In the genomic region with DNA sequence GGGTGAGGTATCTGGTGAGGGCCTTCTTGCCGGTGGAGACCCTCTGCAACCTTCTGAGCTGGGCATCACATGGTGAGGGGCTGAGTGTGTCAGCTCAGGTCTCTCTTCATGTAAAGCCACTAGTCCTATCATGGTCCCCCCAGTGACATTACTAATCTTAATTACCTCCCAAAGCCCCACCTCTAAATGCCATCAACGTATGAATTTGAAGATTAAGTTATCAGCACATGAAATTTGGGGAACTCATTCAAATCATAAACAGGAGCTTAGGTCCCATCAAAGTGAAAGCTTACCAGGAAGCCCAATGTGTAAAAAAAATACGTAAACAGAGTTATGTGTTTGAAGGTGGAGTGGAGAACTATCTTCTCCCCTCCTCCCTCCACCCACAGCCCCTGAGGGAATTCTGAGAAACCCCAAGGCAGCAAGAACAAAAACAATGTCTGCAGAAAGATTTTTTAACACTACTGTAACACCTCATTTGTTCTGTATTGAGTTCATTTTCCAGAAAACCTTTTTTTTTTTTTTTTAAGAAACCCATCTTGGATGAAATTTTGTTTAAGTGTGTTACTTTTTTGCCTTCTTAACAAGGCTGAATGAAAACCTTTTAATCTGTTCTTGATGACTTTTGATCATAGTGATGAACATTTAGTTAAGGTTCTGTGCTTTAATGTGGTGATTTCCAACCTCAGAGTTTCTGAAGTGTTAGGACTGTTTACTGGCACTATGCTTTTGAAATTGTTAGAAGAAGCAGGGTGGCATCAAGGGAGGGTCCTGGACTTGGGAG, we compare ENCODE assay signal across 1 cellular context.
TF ChIP-seq lines count a peak whose summit lies in the region.

No MANE protein-coding gene starts in this region.

TF ChIP-seq in GM12878, 131 proteins besides CTCF, POLR2A, EP300 and RAD21 (continued from another document):
- TF ChIP-seq, protein P1, sequence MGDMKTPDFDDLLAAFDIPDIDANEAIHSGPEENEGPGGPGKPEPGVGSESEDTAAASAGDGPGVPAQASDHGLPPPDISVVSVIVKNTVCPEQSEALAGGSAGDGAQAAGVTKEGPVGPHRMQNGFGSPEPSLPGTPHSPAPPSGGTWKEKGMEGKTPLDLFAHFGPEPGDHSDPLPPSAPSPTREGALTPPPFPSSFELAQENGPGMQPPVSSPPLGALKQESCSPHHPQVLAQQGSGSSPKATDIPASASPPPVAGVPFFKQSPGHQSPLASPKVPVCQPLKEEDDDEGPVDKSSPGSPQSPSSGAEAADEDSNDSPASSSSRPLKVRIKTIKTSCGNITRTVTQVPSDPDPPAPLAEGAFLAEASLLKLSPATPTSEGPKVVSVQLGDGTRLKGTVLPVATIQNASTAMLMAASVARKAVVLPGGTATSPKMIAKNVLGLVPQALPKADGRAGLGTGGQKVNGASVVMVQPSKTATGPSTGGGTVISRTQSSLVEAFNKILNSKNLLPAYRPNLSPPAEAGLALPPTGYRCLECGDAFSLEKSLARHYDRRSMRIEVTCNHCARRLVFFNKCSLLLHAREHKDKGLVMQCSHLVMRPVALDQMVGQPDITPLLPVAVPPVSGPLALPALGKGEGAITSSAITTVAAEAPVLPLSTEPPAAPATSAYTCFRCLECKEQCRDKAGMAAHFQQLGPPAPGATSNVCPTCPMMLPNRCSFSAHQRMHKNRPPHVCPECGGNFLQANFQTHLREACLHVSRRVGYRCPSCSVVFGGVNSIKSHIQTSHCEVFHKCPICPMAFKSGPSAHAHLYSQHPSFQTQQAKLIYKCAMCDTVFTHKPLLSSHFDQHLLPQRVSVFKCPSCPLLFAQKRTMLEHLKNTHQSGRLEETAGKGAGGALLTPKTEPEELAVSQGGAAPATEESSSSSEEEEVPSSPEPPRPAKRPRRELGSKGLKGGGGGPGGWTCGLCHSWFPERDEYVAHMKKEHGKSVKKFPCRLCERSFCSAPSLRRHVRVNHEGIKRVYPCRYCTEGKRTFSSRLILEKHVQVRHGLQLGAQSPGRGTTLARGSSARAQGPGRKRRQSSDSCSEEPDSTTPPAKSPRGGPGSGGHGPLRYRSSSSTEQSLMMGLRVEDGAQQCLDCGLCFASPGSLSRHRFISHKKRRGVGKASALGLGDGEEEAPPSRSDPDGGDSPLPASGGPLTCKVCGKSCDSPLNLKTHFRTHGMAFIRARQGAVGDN (IDR thresholded peaks at IDR 0.05) = 0 out of 2 replicates have a peak, but pooled peaks have one; percentile 18
- TF ChIP-seq IKZF2 (IDR thresholded peaks at IDR 0.05) = peak; percentile 39 to 44; a peak in 3 of 4 replicates
- peak; percentile 99 for TF ChIP-seq MEF2B (IDR thresholded peaks at IDR 0.05; ENCODE audit: partially characterized antibody, poor library complexity, severe bottlenecking)
- TF ChIP-seq ATF7 (IDR thresholded peaks at IDR 0.05; ENCODE audit: low read depth) = peak; percentile 63
- no peak for TF ChIP-seq PML (IDR thresholded peaks at IDR 0.05; ENCODE audit: low read length)
- peak; percentile 26; the same call in 1 of the 2 replicates for TF ChIP-seq JUNB (IDR thresholded peaks at IDR 0.05)
- peak; percentile 34; the same call in 1 of the 2 replicates for TF ChIP-seq CREM (IDR thresholded peaks at IDR 0.05; ENCODE audit: low read depth)
- no peak for TF ChIP-seq TAF1 (IDR thresholded peaks at IDR 0.05; ENCODE audit: borderline replicate concordance, low read depth, low read length)
- TF ChIP-seq YBX1 (IDR thresholded peaks at IDR 0.05) = peak; percentile 72; the same call in 1 of the 2 replicates
- TF ChIP-seq, protein P2, sequence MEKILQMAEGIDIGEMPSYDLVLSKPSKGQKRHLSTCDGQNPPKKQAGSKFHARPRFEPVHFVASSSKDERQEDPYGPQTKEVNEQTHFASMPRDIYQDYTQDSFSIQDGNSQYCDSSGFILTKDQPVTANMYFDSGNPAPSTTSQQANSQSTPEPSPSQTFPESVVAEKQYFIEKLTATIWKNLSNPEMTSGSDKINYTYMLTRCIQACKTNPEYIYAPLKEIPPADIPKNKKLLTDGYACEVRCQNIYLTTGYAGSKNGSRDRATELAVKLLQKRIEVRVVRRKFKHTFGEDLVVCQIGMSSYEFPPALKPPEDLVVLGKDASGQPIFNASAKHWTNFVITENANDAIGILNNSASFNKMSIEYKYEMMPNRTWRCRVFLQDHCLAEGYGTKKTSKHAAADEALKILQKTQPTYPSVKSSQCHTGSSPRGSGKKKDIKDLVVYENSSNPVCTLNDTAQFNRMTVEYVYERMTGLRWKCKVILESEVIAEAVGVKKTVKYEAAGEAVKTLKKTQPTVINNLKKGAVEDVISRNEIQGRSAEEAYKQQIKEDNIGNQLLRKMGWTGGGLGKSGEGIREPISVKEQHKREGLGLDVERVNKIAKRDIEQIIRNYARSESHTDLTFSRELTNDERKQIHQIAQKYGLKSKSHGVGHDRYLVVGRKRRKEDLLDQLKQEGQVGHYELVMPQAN (conservative IDR thresholded peaks at IDR 0.05) = no peak
- TF ChIP-seq TBL1XR1 (IDR thresholded peaks at IDR 0.05; ENCODE audit: low read depth, low read length) = no peak
- peak; percentile 31; the same call in 1 of the 2 replicates for TF ChIP-seq CREB1 (IDR thresholded peaks at IDR 0.05; ENCODE audit: low read depth)
- no peak for TF ChIP-seq FOXK2 (IDR thresholded peaks at IDR 0.05)
- TF ChIP-seq, protein P3, sequence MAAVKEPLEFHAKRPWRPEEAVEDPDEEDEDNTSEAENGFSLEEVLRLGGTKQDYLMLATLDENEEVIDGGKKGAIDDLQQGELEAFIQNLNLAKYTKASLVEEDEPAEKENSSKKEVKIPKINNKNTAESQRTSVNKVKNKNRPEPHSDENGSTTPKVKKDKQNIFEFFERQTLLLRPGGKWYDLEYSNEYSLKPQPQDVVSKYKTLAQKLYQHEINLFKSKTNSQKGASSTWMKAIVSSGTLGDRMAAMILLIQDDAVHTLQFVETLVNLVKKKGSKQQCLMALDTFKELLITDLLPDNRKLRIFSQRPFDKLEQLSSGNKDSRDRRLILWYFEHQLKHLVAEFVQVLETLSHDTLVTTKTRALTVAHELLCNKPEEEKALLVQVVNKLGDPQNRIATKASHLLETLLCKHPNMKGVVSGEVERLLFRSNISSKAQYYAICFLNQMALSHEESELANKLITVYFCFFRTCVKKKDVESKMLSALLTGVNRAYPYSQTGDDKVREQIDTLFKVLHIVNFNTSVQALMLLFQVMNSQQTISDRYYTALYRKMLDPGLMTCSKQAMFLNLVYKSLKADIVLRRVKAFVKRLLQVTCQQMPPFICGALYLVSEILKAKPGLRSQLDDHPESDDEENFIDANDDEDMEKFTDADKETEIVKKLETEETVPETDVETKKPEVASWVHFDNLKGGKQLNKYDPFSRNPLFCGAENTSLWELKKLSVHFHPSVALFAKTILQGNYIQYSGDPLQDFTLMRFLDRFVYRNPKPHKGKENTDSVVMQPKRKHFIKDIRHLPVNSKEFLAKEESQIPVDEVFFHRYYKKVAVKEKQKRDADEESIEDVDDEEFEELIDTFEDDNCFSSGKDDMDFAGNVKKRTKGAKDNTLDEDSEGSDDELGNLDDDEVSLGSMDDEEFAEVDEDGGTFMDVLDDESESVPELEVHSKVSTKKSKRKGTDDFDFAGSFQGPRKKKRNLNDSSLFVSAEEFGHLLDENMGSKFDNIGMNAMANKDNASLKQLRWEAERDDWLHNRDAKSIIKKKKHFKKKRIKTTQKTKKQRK (IDR thresholded peaks at IDR 0.05; ENCODE audit: low read depth, low read length) = 0 out of 2 replicates have a peak, but pooled peaks have one; percentile 9
- TF ChIP-seq POLR2AphosphoS2 (IDR thresholded peaks at IDR 0.05; ENCODE audit: low read depth, low read length) = no peak
- peak; percentile 27; the same call in 1 of the 2 replicates for TF ChIP-seq FOXM1 (IDR thresholded peaks at IDR 0.05; ENCODE audit: low read depth, low read length)
